19 cellular contexts compared by ENCODE assay signal in genomic region chr12:34350092-34351041, GRCh38.
A peak's percentile ranks its signal among the peaks of the same experiment; 100 is the strongest.
DNase-seq lines count a peak whose midpoint lies in the region; ATAC-seq, FAIRE-seq and TF ChIP-seq lines count a peak whose summit lies in the region.
"Had no signal": no experiment of that assay in that cellular context is flagged by ENCODE, and none has a peak within 500 bp of the region (broad histone marks: within the 10 kb centered on the region; RNA-seq: fewer than 3 reads in every experiment).

No MANE protein-coding gene starts in this region.

- TF ChIP-seq EP300 in A549 (IDR thresholded peaks at IDR 0.05) = no peak

- TF ChIP-seq CTCF in A549 (IDR thresholded peaks at IDR 0.05) (no peak), Panc1 (IDR thresholded peaks at IDR 0.05) (no peak), WERI-Rb-1 (IDR thresholded peaks at IDR 0.05; ENCODE audit: low read depth, low read length) (no peak)

- no peak for TF ChIP-seq RAD21 in A549 (conservative IDR thresholded peaks at IDR 0.05 in 1 of 2, IDR thresholded peaks at IDR 0.05 in 1 of 2)

- 8% methylated on average over 50 of the region's 56 CpGs for WGBS in A549 (ENCODE audit: missing lambda C conversion rate)

- POLR2A ChIA-PET in A549 (lab: Yijun Ruan, JAX) (no interaction called here), Panc1 (lab: Charles Lee) (no interaction called here)

- DNase-seq in NCI-H2227 (lab: John Stamatoyannopoulos, UW; ENCODE audit: unreplicated experiment) (peak; percentile 21), NCI-H2227 treated with DMSO at 0.1 percent for 48 hours (lab: John Stamatoyannopoulos, UW) (no peak), A549 (ENCODE audit: low read depth in 1 of 2, low spot score in 1 of 2) (peak; percentile 44 to 62), NCI-H1105 (lab: John Stamatoyannopoulos, UW) (peak; percentile 51), Panc1 (ENCODE audit: low read depth, low spot score) (no peak), DMS53 (lab: John Stamatoyannopoulos, UW) (no peak), WERI-Rb-1 (no peak), dedifferentiated amniotic fluid mesenchymal stem cell (ENCODE audit: extremely low spot score) (no peak)
- DNase-seq: CD8-positive, alpha-beta T cell; DND-41; NCI-H1436 treated with DMSO at 0.1 percent for 48 hours; NCI-H2029; NCI-H510A treated with DMSO at 0.1 percent for 48 hours; Right ventricle myocardium superior had no signal

- H3K36me3 ChIP-seq in Panc1 (ENCODE audit: control insufficient read depth, insufficient read depth, low read length) (no peaks in the 10 kb centered on the region), WERI-Rb-1 (no peaks in the 10 kb centered on the region)
- H3K36me3 ChIP-seq: BLaER1 had no signal

- FAIRE-seq in A549 (lab: Jason Lieb, UNC) = no peak
- FAIRE-seq: A204.1, D721Med, H1 had no signal

- ATAC-seq in A549 (no peak), Panc1 (no peak)
- ATAC-seq: CD8-positive, alpha-beta T cell had no signal

- H3K27me3 ChIP-seq in Panc1 (ENCODE audit: control insufficient read depth, insufficient read depth, low read length) = no peaks in the 10 kb centered on the region; the same call in 1 of the 2 replicates
- peaks cover 80% of the 10 kb centered on the region for H3K27me3 ChIP-seq in WERI-Rb-1 (ENCODE audit: insufficient read depth, low read depth, severe bottlenecking)
- H3K27me3 ChIP-seq: BLaER1 had no signal

- no TSS peak for BruUV-seq in Panc1 (replicated peaks; lab: Mats Ljungman, UMichigan)

- no peaks in the 10 kb centered on the region for H3K9me3 ChIP-seq in A549
- H3K9me3 ChIP-seq in Panc1 (ENCODE audit: control insufficient read depth, insufficient read depth, low read depth, low read length) = no peaks in the 10 kb centered on the region
- H3K9me3 ChIP-seq in WERI-Rb-1 (ENCODE audit: severe bottlenecking) = no peaks in the 10 kb centered on the region

- no peak for TF ChIP-seq POLR2A in A549 (IDR thresholded peaks at IDR 0.05; ENCODE audit: low read length)

- intact Hi-C loops in Panc1 (cut with micrococcal nuclease; ENCODE audit: unreplicated experiment) = no loop called here

- peak overlapping the region; percentile 80 to 92 for H3K27ac ChIP-seq in A549
- no peak overlapping the region for H3K27ac ChIP-seq in Panc1 (ENCODE audit: low read length)
- no peak overlapping the region for H3K27ac ChIP-seq in WERI-Rb-1
- H3K27ac ChIP-seq: BLaER1, KMS-11 had no signal

- H3K4me1 ChIP-seq in A549 (peaks cover 26% of the 10 kb centered on the region; the same call in 2 of the 3 replicates), Panc1 (ENCODE audit: control insufficient read depth, insufficient read depth, low read length) (peaks cover 54% of the 10 kb centered on the region)
- H3K4me1 ChIP-seq: BLaER1 had no signal

- H3K4me3 ChIP-seq in A549 (peak overlapping the region; percentile 64), Panc1 (ENCODE audit: low read depth in 2 of 2, low read length in 2 of 2) (peak overlapping the region; percentile 35 to 68), WERI-Rb-1 (ENCODE audit: low read depth, low read length) (no peak overlapping the region)
- H3K4me3 ChIP-seq: BLaER1 had no signal

- in situ Hi-C loops in Panc1 (cut with HindIII; ENCODE audit: low pct_unique_long_range_greater_than_20kb, low sequenced_read_pairs) = no loop called here

- CTCF ChIA-PET in A549 (lab: Yijun Ruan, JAX) (no interaction called here), Panc1 (lab: Charles Lee) (no interaction called here)

- H3K4me2 ChIP-seq in A549 = peak overlapping the region; percentile 93
- H3K4me2 ChIP-seq: BLaER1 had no signal

TF ChIP-seq in A549, 52 proteins besides CTCF, POLR2A, EP300 and RAD21:
- no peak for TF ChIP-seq PBX3 (IDR thresholded peaks at IDR 0.05)
- peak; percentile 60; the same call in 1 of the 2 replicates for TF ChIP-seq E2F6 (IDR thresholded peaks at IDR 0.05; ENCODE audit: borderline replicate concordance, low read depth)
- no peak for TF ChIP-seq BHLHE40 (IDR thresholded peaks at IDR 0.05; ENCODE audit: low read depth, low read length)
- TF ChIP-seq MAZ (IDR thresholded peaks at IDR 0.05; ENCODE audit: borderline replicate concordance, low read depth, low read length) = no peak
- TF ChIP-seq HOXB5 (CRISPR knock-in tag; IDR thresholded peaks at IDR 0.05) = no peak
- peak; percentile 30; the same call in 1 of the 2 replicates for TF ChIP-seq MAX (IDR thresholded peaks at IDR 0.05)
- no peak for TF ChIP-seq USF2 (IDR thresholded peaks at IDR 0.05)
- TF ChIP-seq RNF2 (IDR thresholded peaks at IDR 0.05; ENCODE audit: borderline replicate concordance, low read depth) = peak; percentile 23; the same call in 1 of the 2 replicates

Comparison
In these comparisons a context has a peak if more than half of its experiments do, and no peak if none do; other contexts are left out.
1. DNase-seq: peak in NCI-H2227 (single experiment), A549 (2 of 2) and NCI-H1105 (single experiment); none in NCI-H2227 treated with DMSO at 0.1 percent for 48 hours (single experiment), Panc1 (single experiment), DMS53 (single experiment), WERI-Rb-1 (single experiment) and dedifferentiated amniotic fluid mesenchymal stem cell (single experiment).
2. H3K27ac ChIP-seq: peak in A549 (2 of 2); none in Panc1 (single experiment) and WERI-Rb-1 (single experiment).